In the genomic region with DNA sequence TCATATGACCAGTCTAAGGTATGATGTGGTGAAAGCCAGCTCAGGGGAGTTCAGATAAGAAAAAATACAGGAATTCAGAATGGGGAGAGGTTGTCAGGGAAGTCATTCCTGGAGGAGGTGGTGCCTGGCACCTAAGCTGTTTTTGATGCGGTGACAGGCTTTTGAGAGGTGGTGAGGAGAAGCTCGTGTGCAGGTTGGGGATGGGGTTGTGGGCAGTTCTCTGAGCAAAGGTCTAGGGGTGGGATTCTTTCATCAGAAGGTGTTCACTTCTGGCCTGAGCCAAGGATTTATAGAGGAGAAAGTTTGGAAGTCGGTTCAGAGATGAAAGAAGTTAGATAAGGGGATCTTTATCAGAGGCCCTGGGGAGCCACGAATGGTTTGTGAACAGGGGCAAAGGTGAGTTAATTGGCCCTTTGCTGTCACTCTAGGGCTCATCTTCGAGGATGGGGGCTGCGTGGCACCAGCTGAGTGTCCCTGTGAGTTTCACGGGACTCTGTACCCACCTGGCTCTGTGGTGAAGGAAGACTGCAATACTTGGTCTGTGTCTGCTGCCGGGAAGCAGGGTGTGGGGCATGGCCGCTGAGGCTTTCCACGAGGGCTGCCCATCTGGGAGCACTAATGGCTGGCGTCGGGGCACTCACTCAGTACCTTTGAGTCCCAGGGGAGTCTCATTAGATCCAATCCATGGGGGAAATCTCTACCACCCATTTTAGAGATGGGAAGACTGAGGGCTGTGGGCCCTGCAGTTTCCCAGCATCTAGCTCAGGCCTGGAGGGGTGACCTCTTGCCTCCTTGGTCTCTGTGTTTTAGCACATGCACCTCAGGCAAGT, we compare ENCODE assay signal across 25 cellular contexts. TPM values are rescaled to one million over a fixed set of nuclear protein-coding genes. Genes with fewer than 3 reads are reported as not detected.
A peak's percentile ranks its signal among the peaks of the same experiment; 100 is the strongest.
DNase-seq lines count a peak whose midpoint lies in the region; ATAC-seq and TF ChIP-seq lines count a peak whose summit lies in the region.
"Had no signal": no experiment of that assay in that cellular context is flagged by ENCODE, and none has a peak within 500 bp of the region (broad histone marks: within the 10 kb centered on the region; RNA-seq: fewer than 3 reads in every experiment).

No MANE protein-coding gene starts in this region.

- no peak overlapping the region for H3K27ac ChIP-seq in substantia nigra (ENCODE audit: low read depth, low read length, poor library complexity, severe bottlenecking)
- H3K27ac ChIP-seq: A549 had no signal

- H3K4me1 Mint-ChIP-seq in natural killer cell treated with Interleukin-12 subunit alpha and Interleukin-12 subunit beta and Interleukin-15 and Interleukin-18, amount 100 ng/mL, for 72 hours (ENCODE audit: low read depth in 2 of 2), result no peaks in the 10 kb centered on the region
- peaks cover 0 to 5% of the 10 kb centered on the region in 2 donors for H3K4me1 Mint-ChIP-seq in natural killer cell
- H3K4me1 Mint-ChIP-seq: B cell, CD14-positive monocyte had no signal

- no peak overlapping the region for H3K4me3 ChIP-seq in retinal pigment epithelial cell (ENCODE audit: low read length)
- H3K4me3 ChIP-seq: A549 had no signal

- H3K4me3 Mint-ChIP-seq in natural killer cell treated with Interleukin-12 subunit alpha and Interleukin-12 subunit beta and Interleukin-15 and Interleukin-18, amount 100 ng/mL, for 72 hours, result no peak overlapping the region
- H3K4me3 Mint-ChIP-seq in natural killer cell, result no peak overlapping the region
- H3K4me3 Mint-ChIP-seq: B cell, CD14-positive monocyte, HFFc6 had no signal

- H3K27ac Mint-ChIP-seq in natural killer cell treated with Interleukin-12 subunit alpha and Interleukin-12 subunit beta and Interleukin-15 and Interleukin-18, amount 100 ng/mL, for 72 hours, result no peak overlapping the region
- H3K27ac Mint-ChIP-seq in natural killer cell, result no peak overlapping the region
- H3K27ac Mint-ChIP-seq: B cell, CD14-positive monocyte, HFFc6 had no signal

- H3K27me3 Mint-ChIP-seq in natural killer cell treated with Interleukin-12 subunit alpha and Interleukin-12 subunit beta and Interleukin-15 and Interleukin-18, amount 100 ng/mL, for 72 hours, result peaks cover 5 to 7% of the 10 kb centered on the region in 2 donors
- H3K27me3 Mint-ChIP-seq in natural killer cell (ENCODE audit: low read depth in 2 of 2), result peaks cover 0 to 3% of the 10 kb centered on the region in 2 donors

- no peaks in the 10 kb centered on the region for H3K36me3 Mint-ChIP-seq in natural killer cell treated with Interleukin-12 subunit alpha and Interleukin-12 subunit beta and Interleukin-15 and Interleukin-18, amount 100 ng/mL, for 72 hours
- H3K36me3 Mint-ChIP-seq in natural killer cell, result no peaks in the 10 kb centered on the region
- H3K36me3 Mint-ChIP-seq: CD14-positive monocyte had no signal

- peak; percentile 42 for DNase-seq in natural killer cell treated with Interleukin-12 subunit alpha and Interleukin-12 subunit beta and Interleukin-15 and Interleukin-18, amount 100 ng/mL, for 72 hours (ENCODE audit: low spot score)
- no peak for DNase-seq in natural killer cell
- DNase-seq in islet precursor cell, result peak; percentile 37
- peak; percentile 17 for DNase-seq in retinal pigment epithelial cell (ENCODE audit: low read depth)
- no peak for DNase-seq in substantia nigra (lab: John Stamatoyannopoulos, UW)
- DNase-seq: EL; GF-D8; H7; HFFc6; KBM-7; NCI-H1092; NCI-H1436 treated with DMSO at 0.1 percent for 48 hours; NCI-H1930; NCI-H2227 treated with DMSO at 0.1 percent for 48 hours; NCI-H524; NCI-H774; NK-92 treated with Interleukin-12 subunit alpha and Interleukin-12 subunit beta, amount 100 ng/mL, for 24 hours; SIG-M5; SK-N-SH had no signal

- H3K9me3 Mint-ChIP-seq in natural killer cell treated with Interleukin-12 subunit alpha and Interleukin-12 subunit beta and Interleukin-15 and Interleukin-18, amount 100 ng/mL, for 72 hours, result no peaks in the 10 kb centered on the region
- no peaks in the 10 kb centered on the region for H3K9me3 Mint-ChIP-seq in natural killer cell
- H3K9me3 Mint-ChIP-seq: CD14-positive monocyte, HFFc6 had no signal

- intact Hi-C loops in natural killer cell (cut with micrococcal nuclease), result no loop called here

- ATAC-seq in natural killer cell treated with Interleukin-12 subunit alpha and Interleukin-12 subunit beta and Interleukin-15 and Interleukin-18, amount 100 ng/mL, for 72 hours, result no peak
- no peak for ATAC-seq in natural killer cell
- ATAC-seq in GM19463 (IDR thresholded peaks at IDR 0.05; ENCODE audit: unreplicated experiment), result no peak
- ATAC-seq in GM21825 (IDR thresholded peaks at IDR 0.05; ENCODE audit: unreplicated experiment), result no peak
- ATAC-seq: A549, Panc1 had no signal

- no peak for TF ChIP-seq CTCF in natural killer cell (IDR thresholded peaks at IDR 0.05)
- no peak for TF ChIP-seq CTCF in retinal pigment epithelial cell (conservative IDR thresholded peaks at IDR 0.05; ENCODE audit: low read depth, low read length)

RNA-seq across cellular contexts. Expression of a gene that starts 13.4 kb away (rescaled TPM):
- total RNA-seq in natural killer cell treated with Interleukin-12 subunit alpha and Interleukin-12 subunit beta and Interleukin-15 and Interleukin-18, amount 100 ng/mL, for 72 hours, result not detected
- total RNA-seq in natural killer cell, result not detected
- total RNA-seq: B cell, HFFc6 had no signal

RNA-seq across cellular contexts. Expression of a gene that starts 16.3 kb away (rescaled TPM):
- not detected for total RNA-seq in natural killer cell treated with Interleukin-12 subunit alpha and Interleukin-12 subunit beta and Interleukin-15 and Interleukin-18, amount 100 ng/mL, for 72 hours
- not detected for total RNA-seq in natural killer cell
- total RNA-seq: B cell, HFFc6 had no signal

Comparison
In these comparisons a context has a peak if more than half of its experiments do, and no peak if none do; other contexts are left out.
1. DNase-seq: peak in natural killer cell treated with Interleukin-12 subunit alpha and Interleukin-12 subunit beta and Interleukin-15 and Interleukin-18, amount 100 ng/mL, for 72 hours (single experiment), islet precursor cell (single experiment) and retinal pigment epithelial cell (single experiment); none in natural killer cell (single experiment) and substantia nigra (0 of 49).